In the genomic region with DNA sequence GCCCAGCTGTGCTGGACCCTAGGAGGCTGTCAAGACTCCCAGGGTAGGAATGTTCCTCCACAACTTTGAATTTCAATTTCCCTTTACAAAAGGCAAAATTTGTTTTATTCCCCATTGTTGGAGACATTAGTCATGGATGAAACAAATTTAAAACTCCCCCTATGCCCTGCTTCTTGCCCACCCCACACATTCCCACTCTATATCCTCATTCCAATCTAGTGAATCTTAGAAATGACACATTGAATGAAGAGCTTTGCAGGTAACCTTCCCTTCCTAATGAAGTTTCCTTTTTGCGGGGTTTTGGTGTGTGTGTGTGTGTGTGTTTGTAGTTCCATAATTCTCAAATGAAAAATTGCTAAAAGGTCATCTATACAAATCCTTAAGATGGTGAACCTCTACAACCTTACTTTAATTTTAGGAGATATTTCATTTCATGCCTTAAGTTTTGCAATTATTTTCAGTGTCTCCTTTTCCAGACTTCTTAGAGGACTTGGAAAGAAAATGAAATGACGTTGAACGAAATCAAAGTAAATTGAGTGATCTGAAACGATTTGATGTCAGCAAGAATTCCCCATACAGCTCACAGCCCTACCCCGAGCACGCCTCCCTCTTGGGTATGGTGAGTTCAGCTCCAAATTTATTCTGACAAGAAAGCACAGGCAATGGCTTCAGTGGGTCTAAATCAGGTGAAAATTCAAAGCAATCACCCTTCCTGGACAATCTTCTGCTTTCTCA, we compare ENCODE assay signal across 10 cellular contexts.
DNase-seq lines count a peak whose midpoint lies in the region; ATAC-seq and TF ChIP-seq lines count a peak whose summit lies in the region.
"Had no signal": no experiment of that assay in that cellular context is flagged by ENCODE, and none has a peak within 500 bp of the region (broad histone marks: within the 10 kb centered on the region; RNA-seq: fewer than 3 reads in every experiment).

No MANE protein-coding gene starts in this region.

- no peaks in the 10 kb centered on the region for H4K20me1 ChIP-seq in SK-N-SH (ENCODE audit: insufficient read depth)

- no peaks in the 10 kb centered on the region for H3K9me3 Mint-ChIP-seq in activated naive CD8-positive, alpha-beta T cell treated with anti-CD3 and anti-CD28 coated beads for 36 hours
- H3K9me3 Mint-ChIP-seq in immature natural killer cell = peaks cover 0 to 1% (median 0%) of the 10 kb centered on the region in 6 donors

- no peak for TF ChIP-seq EP300 in SK-N-SH (IDR thresholded peaks at IDR 0.05; ENCODE audit: borderline replicate concordance in 1 of 2, low read depth in 1 of 2, low read length in 1 of 2)

- peak overlapping the region; percentile 87 for H3K4me2 ChIP-seq in SK-N-SH

- no peaks in the 10 kb centered on the region for H3K79me2 ChIP-seq in SK-N-SH (ENCODE audit: insufficient read depth)

- no peak for TF ChIP-seq CTCF in SK-N-SH (IDR thresholded peaks at IDR 0.05)

- peak overlapping the region; percentile 91 for H3K9ac ChIP-seq in SK-N-SH

- WGBS in SK-N-SH (ENCODE audit: low lambda C conversion rate) = 78% methylated on average over 6 of the region's 6 CpGs

- no peaks in the 10 kb centered on the region for H3K27me3 ChIP-seq in SK-N-SH (ENCODE audit: insufficient read depth)

- peak overlapping the region; percentile 93 for H3K27ac Mint-ChIP-seq in activated naive CD8-positive, alpha-beta T cell treated with anti-CD3 and anti-CD28 coated beads for 36 hours
- peak overlapping the region in 3 of 6 donors; percentile 10 to 94 (median 94) for H3K27ac Mint-ChIP-seq in immature natural killer cell

- peaks cover 15% of the 10 kb centered on the region for H3F3A ChIP-seq in SK-N-SH (replicated peaks; ENCODE audit: insufficient read depth)

- DNase-seq in SK-N-SH (no peak), immature natural killer cell (no peak), AG08396 (ENCODE audit: low spot score) (no peak), germinal center (ENCODE audit: low spot score) (no peak)
- no peak for DNase-seq in activated naive CD8-positive, alpha-beta T cell treated with anti-CD3 and anti-CD28 coated beads for 36 hours
- DNase-seq: NCI-H146 had no signal

- no peaks in the 10 kb centered on the region for H3K9me2 ChIP-seq in SK-N-SH

- H3K4me3 Mint-ChIP-seq in activated naive CD8-positive, alpha-beta T cell treated with anti-CD3 and anti-CD28 coated beads for 36 hours = peak overlapping the region; percentile 70
- peak overlapping the region; percentile 86 to 92 (median 88) for H3K4me3 Mint-ChIP-seq in immature natural killer cell

- POLR2A ChIA-PET in SK-N-SH (lab: Yijun Ruan, JAX) = interaction anchor here (1.6 to 2.3 kb wide), 4 partner anchors 28 to 533 kb away, joined by 4 to 16 read pairs (median 8); a partner anchor contains a TSS

- H3K36me3 ChIP-seq in SK-N-SH (replicated peaks in 1 of 2; ENCODE audit: control insufficient read depth in 1 of 2, insufficient read depth in 2 of 2, low read length in 1 of 2) = no peaks in the 10 kb centered on the region

- peaks cover 55% of the 10 kb centered on the region for H3K4me1 Mint-ChIP-seq in activated naive CD8-positive, alpha-beta T cell treated with anti-CD3 and anti-CD28 coated beads for 36 hours
- H3K4me1 Mint-ChIP-seq in immature natural killer cell = peaks cover 21 to 25% of the 10 kb centered on the region in 2 donors

- CTCF ChIA-PET in SK-N-SH (lab: Yijun Ruan, JAX) = interaction anchor here (1.4 to 6.8 kb wide), 6 partner anchors 20 to 937 kb away, joined by 3 to 75 read pairs (median 14); a partner anchor contains a TSS

- ATAC-seq in SK-N-SH treated with all-trans-retinoic acid at 6 μM for 48 hours (no peak), GM18873 (IDR thresholded peaks at IDR 0.05; ENCODE audit: low FRiP score, unreplicated experiment) (no peak)

- no peak for TF ChIP-seq RAD21 in SK-N-SH (IDR thresholded peaks at IDR 0.05; ENCODE audit: low read length)

- H2AFZ ChIP-seq in SK-N-SH (ENCODE audit: low read depth) = peak overlapping the region; percentile 78; the same call in 1 of the 2 replicates

- peaks cover 5% of the 10 kb centered on the region for H3K27me3 Mint-ChIP-seq in activated naive CD8-positive, alpha-beta T cell treated with anti-CD3 and anti-CD28 coated beads for 36 hours
- H3K27me3 Mint-ChIP-seq in immature natural killer cell (ENCODE audit: low read depth in 3 of 3) = peaks cover 5 to 16% (median 13%) of the 10 kb centered on the region in 3 donors

- no peaks in the 10 kb centered on the region for H3K9me3 ChIP-seq in SK-N-SH
- H3K9me3 ChIP-seq: mucosa of descending colon had no signal

- H3K4me3 ChIP-seq in SK-N-SH (ENCODE audit: low read depth in 2 of 2, low read length in 1 of 2) = peak overlapping the region in 1 of 2 experiments; percentile 67; a peak in 3 of 4 replicates
- H3K4me3 ChIP-seq: mucosa of descending colon had no signal

- H3K36me3 Mint-ChIP-seq in activated naive CD8-positive, alpha-beta T cell treated with anti-CD3 and anti-CD28 coated beads for 36 hours = peaks cover 3% of the 10 kb centered on the region
- peaks cover 0 to 4% (median 0%) of the 10 kb centered on the region in 3 donors for H3K36me3 Mint-ChIP-seq in immature natural killer cell

- peaks cover 15 to 32% of the 10 kb centered on the region in 2 experiments for H3K4me1 ChIP-seq in SK-N-SH (ENCODE audit: control insufficient read depth in 1 of 2, insufficient read depth in 2 of 2, low read depth in 1 of 2, low read length in 1 of 2)

- H3K27ac ChIP-seq in SK-N-SH (ENCODE audit: low read depth in 2 of 2, low read length in 1 of 2) (peak overlapping the region; percentile 95 to 99), temporal lobe (ENCODE audit: low read depth, low read length) (peak overlapping the region; percentile 98)

TF ChIP-seq in SK-N-SH, 30 proteins besides CTCF, POLR2A, EP300 and RAD21:
- TF ChIP-seq ELF1 (IDR thresholded peaks at IDR 0.05) (0 out of 2 replicates have a peak, but pooled peaks have one; percentile 56), FOXM1 (IDR thresholded peaks at IDR 0.05; ENCODE audit: low read depth) (no peak), TEAD4 (IDR thresholded peaks at IDR 0.05; ENCODE audit: borderline replicate concordance, insufficient read depth) (no peak), JUND (IDR thresholded peaks at IDR 0.05) (peak; percentile 19; the same call in 1 of the 2 replicates), FOXJ3 (CRISPR knock-in tag; IDR thresholded peaks at IDR 0.05) (no peak), FOSL2 (IDR thresholded peaks at IDR 0.05; ENCODE audit: borderline replicate concordance, low read depth) (peak; percentile 59)
- TF ChIP-seq, protein P1, sequence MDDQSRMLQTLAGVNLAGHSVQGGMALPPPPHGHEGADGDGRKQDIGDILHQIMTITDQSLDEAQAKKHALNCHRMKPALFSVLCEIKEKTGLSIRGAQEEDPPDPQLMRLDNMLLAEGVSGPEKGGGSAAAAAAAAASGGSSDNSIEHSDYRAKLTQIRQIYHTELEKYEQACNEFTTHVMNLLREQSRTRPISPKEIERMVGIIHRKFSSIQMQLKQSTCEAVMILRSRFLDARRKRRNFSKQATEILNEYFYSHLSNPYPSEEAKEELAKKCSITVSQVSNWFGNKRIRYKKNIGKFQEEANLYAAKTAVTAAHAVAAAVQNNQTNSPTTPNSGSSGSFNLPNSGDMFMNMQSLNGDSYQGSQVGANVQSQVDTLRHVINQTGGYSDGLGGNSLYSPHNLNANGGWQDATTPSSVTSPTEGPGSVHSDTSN (IDR thresholded peaks at IDR 0.05) = no peak

TF ChIP-seq in SK-N-SH treated with all-trans-retinoic acid at 6 μM for 48 hours, 23 proteins besides CTCF, POLR2A, EP300 and RAD21 (continues in another document):
- TF ChIP-seq ZFP30 (CRISPR knock-in tag; IDR thresholded peaks at IDR 0.05) (no peak), SNAI2 (CRISPR knock-in tag; IDR thresholded peaks at IDR 0.05) (no peak), TOX (CRISPR knock-in tag; IDR thresholded peaks at IDR 0.05; ENCODE audit: borderline replicate concordance) (no peak), CSDC2 (CRISPR knock-in tag; IDR thresholded peaks at IDR 0.05) (no peak), RARB (CRISPR knock-in tag; IDR thresholded peaks at IDR 0.05) (no peak), ZNF70 (CRISPR knock-in tag; IDR thresholded peaks at IDR 0.05) (no peak), ZNF8 (CRISPR knock-in tag; IDR thresholded peaks at IDR 0.05) (no peak), TCF4 (CRISPR knock-in tag; IDR thresholded peaks at IDR 0.05; ENCODE audit: borderline replicate concordance) (no peak), BACH2 (CRISPR knock-in tag; IDR thresholded peaks at IDR 0.05; ENCODE audit: borderline replicate concordance) (no peak), ISL1 (CRISPR knock-in tag; IDR thresholded peaks at IDR 0.05) (no peak), PPARA (CRISPR knock-in tag; IDR thresholded peaks at IDR 0.05; ENCODE audit: borderline replicate concordance) (no peak)
- TF ChIP-seq, protein P2, sequence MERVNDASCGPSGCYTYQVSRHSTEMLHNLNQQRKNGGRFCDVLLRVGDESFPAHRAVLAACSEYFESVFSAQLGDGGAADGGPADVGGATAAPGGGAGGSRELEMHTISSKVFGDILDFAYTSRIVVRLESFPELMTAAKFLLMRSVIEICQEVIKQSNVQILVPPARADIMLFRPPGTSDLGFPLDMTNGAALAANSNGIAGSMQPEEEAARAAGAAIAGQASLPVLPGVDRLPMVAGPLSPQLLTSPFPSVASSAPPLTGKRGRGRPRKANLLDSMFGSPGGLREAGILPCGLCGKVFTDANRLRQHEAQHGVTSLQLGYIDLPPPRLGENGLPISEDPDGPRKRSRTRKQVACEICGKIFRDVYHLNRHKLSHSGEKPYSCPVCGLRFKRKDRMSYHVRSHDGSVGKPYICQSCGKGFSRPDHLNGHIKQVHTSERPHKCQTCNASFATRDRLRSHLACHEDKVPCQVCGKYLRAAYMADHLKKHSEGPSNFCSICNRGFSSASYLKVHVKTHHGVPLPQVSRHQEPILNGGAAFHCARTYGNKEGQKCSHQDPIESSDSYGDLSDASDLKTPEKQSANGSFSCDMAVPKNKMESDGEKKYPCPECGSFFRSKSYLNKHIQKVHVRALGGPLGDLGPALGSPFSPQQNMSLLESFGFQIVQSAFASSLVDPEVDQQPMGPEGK (CRISPR knock-in tag; IDR thresholded peaks at IDR 0.05; ENCODE audit: borderline replicate concordance) = no peak
- TF ChIP-seq, protein P3, sequence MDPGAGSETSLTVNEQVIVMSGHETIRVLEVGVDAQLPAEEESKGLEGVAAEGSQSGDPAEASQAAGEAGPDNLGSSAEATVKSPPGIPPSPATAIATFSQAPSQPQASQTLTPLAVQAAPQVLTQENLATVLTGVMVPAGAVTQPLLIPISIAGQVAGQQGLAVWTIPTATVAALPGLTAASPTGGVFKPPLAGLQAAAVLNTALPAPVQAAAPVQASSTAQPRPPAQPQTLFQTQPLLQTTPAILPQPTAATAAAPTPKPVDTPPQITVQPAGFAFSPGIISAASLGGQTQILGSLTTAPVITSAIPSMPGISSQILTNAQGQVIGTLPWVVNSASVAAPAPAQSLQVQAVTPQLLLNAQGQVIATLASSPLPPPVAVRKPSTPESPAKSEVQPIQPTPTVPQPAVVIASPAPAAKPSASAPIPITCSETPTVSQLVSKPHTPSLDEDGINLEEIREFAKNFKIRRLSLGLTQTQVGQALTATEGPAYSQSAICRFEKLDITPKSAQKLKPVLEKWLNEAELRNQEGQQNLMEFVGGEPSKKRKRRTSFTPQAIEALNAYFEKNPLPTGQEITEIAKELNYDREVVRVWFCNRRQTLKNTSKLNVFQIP (CRISPR knock-in tag; IDR thresholded peaks at IDR 0.05; ENCODE audit: borderline replicate concordance, low read depth) = no peak
